ENCODE assay signal across 16 cellular contexts in genomic region chr1:91770675-91771074, GRCh38.
DNase-seq lines count a peak whose midpoint lies in the region; ATAC-seq, FAIRE-seq and TF ChIP-seq lines count a peak whose summit lies in the region.
"Had no signal": no experiment of that assay in that cellular context is flagged by ENCODE, and none has a peak within 500 bp of the region (broad histone marks: within the 10 kb centered on the region; RNA-seq: fewer than 3 reads in every experiment).

No MANE protein-coding gene starts in this region.

- peaks cover 1% of the 10 kb centered on the region; the same call in 1 of the 2 replicates for H3K4me1 ChIP-seq in IMR-90 (ENCODE audit: control insufficient read depth, insufficient read depth, low read length)
- peaks cover 25% of the 10 kb centered on the region for H3K4me1 ChIP-seq in ectodermal cell (ENCODE audit: control insufficient read depth, insufficient read depth, low read length)
- peaks cover 0 to 36% (median 14%) of the 10 kb centered on the region in 4 donors for H3K4me1 ChIP-seq in right lobe of liver
- peaks cover 10 to 19% of the 10 kb centered on the region in 2 donors for H3K4me1 ChIP-seq in neuronal stem cell (ENCODE audit: control insufficient read depth in 2 of 2, insufficient read depth in 1 of 2, low read depth in 1 of 2, low read length in 2 of 2)
- H3K4me1 ChIP-seq in heart right ventricle, result peaks cover 0 to 14% (median 0%) of the 10 kb centered on the region in 9 donors
- H3K4me1 ChIP-seq: HAP-1 had no signal

- no peak overlapping the region for H3K4ac ChIP-seq in IMR-90 (ENCODE audit: low read depth, low read length)
- no peak overlapping the region for H3K4ac ChIP-seq in neuronal stem cell (ENCODE audit: low read length)

- H4K8ac ChIP-seq in IMR-90 (ENCODE audit: low read depth in 2 of 2, low read length in 2 of 2) (no peak overlapping the region), neuronal stem cell (ENCODE audit: low read depth, low read length) (no peak overlapping the region)

- in situ Hi-C loops in IMR-90 (cut with MboI; ENCODE audit: low sequenced_read_pairs), result no loop called here

- H2BK15ac ChIP-seq in IMR-90 (ENCODE audit: low read depth, low read length), result 0 out of 3 replicates have a peak overlapping the region, but pooled peaks have one; percentile 36
- no peak overlapping the region for H2BK15ac ChIP-seq in neuronal stem cell (ENCODE audit: low read length)

- TF ChIP-seq CTCF in IMR-90 (conservative IDR thresholded peaks at IDR 0.05; ENCODE audit: low read depth, low read length), result no peak
- no peak for TF ChIP-seq CTCF in right lobe of liver (IDR thresholded peaks at IDR 0.05)
- no peak for TF ChIP-seq CTCF in heart right ventricle (IDR thresholded peaks at IDR 0.05)

- no peak overlapping the region for H2BK120ac ChIP-seq in IMR-90 (ENCODE audit: low read depth, low read length)
- no peak overlapping the region for H2BK120ac ChIP-seq in neuronal stem cell (ENCODE audit: low read depth, low read length)

- TF ChIP-seq RAD21 in IMR-90 (IDR thresholded peaks at IDR 0.05; ENCODE audit: low read length), result no peak

- H2BK12ac ChIP-seq in neuronal stem cell (ENCODE audit: low read length), result no peak overlapping the region

- no peak overlapping the region for H4K5ac ChIP-seq in IMR-90 (ENCODE audit: low read depth, low read length)

- H3K9ac ChIP-seq in IMR-90 (ENCODE audit: low read depth, low read length) (no peak overlapping the region), neuronal stem cell (ENCODE audit: low read depth, low read length, poor library complexity) (no peak overlapping the region)
- H3K9ac ChIP-seq: BLaER1 treated with 17β-estradiol and CSF1 and Interleukin-3, amounts not matched to agents 10 nM and 100 nM had no signal

- H3K14ac ChIP-seq in IMR-90 (replicated peaks; ENCODE audit: low read depth, low read length) (no peak overlapping the region), neuronal stem cell (ENCODE audit: low read length) (no peak overlapping the region)

- no peak overlapping the region for H3K23ac ChIP-seq in IMR-90 (ENCODE audit: low read depth, low read length)
- H3K23ac ChIP-seq in neuronal stem cell (ENCODE audit: low read depth, low read length, poor library complexity), result no peak overlapping the region

- H3K36me3 ChIP-seq in IMR-90 (ENCODE audit: control insufficient read depth, insufficient read depth, low read length), result no peaks in the 10 kb centered on the region
- H3K36me3 ChIP-seq in ectodermal cell (ENCODE audit: control insufficient read depth, insufficient read depth, low read length), result no peaks in the 10 kb centered on the region
- H3K36me3 ChIP-seq in right lobe of liver, result no peaks in the 10 kb centered on the region
- no peaks in the 10 kb centered on the region for H3K36me3 ChIP-seq in neuronal stem cell (replicated peaks in 1 of 2; ENCODE audit: control insufficient read depth in 2 of 2, insufficient read depth in 2 of 2, low read length in 2 of 2)
- peaks cover 0 to 4% (median 0%) of the 10 kb centered on the region in 9 donors for H3K36me3 ChIP-seq in heart right ventricle
- H3K36me3 ChIP-seq: HAP-1 had no signal

- no peak for ATAC-seq in IMR-90 (ENCODE audit: low read depth)
- peak in 2 of 4 donors; percentile 6 to 17 for ATAC-seq in right lobe of liver
- ATAC-seq in HG03354 (IDR thresholded peaks at IDR 0.05; ENCODE audit: poor library complexity, severe bottlenecking, unreplicated experiment), result no peak
- no peak for ATAC-seq in heart right ventricle

- CTCF ChIA-PET in IMR-90 (lab: Yijun Ruan, JAX), result no interaction called here

- H4K20me1 ChIP-seq in IMR-90 (ENCODE audit: insufficient read depth, low read length), result no peaks in the 10 kb centered on the region
- H4K20me1 ChIP-seq: BLaER1 treated with 17β-estradiol and CSF1 and Interleukin-3, amounts not matched to agents 10 nM and 100 nM had no signal

- POLR2A ChIA-PET in IMR-90 (lab: Charles Lee; ENCODE audit: unreplicated experiment), result no interaction called here

- no peak overlapping the region for H2AFZ ChIP-seq in IMR-90 (replicated peaks; ENCODE audit: low read length, poor library complexity)
- H2AFZ ChIP-seq in neuronal stem cell (ENCODE audit: low read length), result peak overlapping the region; percentile 26

- no peak overlapping the region for H2AK9ac ChIP-seq in IMR-90 (replicated peaks; ENCODE audit: low read depth, low read length, poor library complexity)

- DNase-seq in IMR-90, result no peak
- no peak for DNase-seq in right lobe of liver
- DNase-seq in neuronal stem cell (ENCODE audit: low spot score), result no peak
- DNase-seq in heart right ventricle, result no peak
- DNase-seq in GM19239 (ENCODE audit: insufficient read length, low spot score), result no peak
- no peak for DNase-seq in glomerular visceral epithelial cell (ENCODE audit: extremely low spot score)
- DNase-seq: ACHN; CD4-positive, CD25-positive, alpha-beta regulatory T cell; DMS53; GF-D8 had no signal

- no peak overlapping the region for H2BK20ac ChIP-seq in IMR-90 (ENCODE audit: low read depth, low read length)

- H3K79me1 ChIP-seq in IMR-90 (ENCODE audit: low read depth in 1 of 2, low read length in 2 of 2) (no peaks in the 10 kb centered on the region), neuronal stem cell (ENCODE audit: low read depth, low read length) (no peaks in the 10 kb centered on the region)

- H3K27me3 ChIP-seq in IMR-90 (ENCODE audit: control insufficient read depth, insufficient read depth, low read length) (no peaks in the 10 kb centered on the region), ectodermal cell (ENCODE audit: control insufficient read depth, insufficient read depth, low read length, poor library complexity, severe bottlenecking) (no peaks in the 10 kb centered on the region), right lobe of liver (no peaks in the 10 kb centered on the region), neuronal stem cell (ENCODE audit: control insufficient read depth in 3 of 3, insufficient read depth in 3 of 3, low read depth in 1 of 3, low read length in 3 of 3) (no peaks in the 10 kb centered on the region), heart right ventricle (no peaks in the 10 kb centered on the region)
- H3K27me3 ChIP-seq: BLaER1 treated with 17β-estradiol and CSF1 and Interleukin-3, amounts not matched to agents 10 nM and 100 nM had no signal

- no peak overlapping the region for H3K56ac ChIP-seq in IMR-90 (ENCODE audit: extremely low read depth, insufficient read depth, low read length)

- H3K18ac ChIP-seq in IMR-90 (ENCODE audit: low read depth, low read length) (no peak overlapping the region), neuronal stem cell (ENCODE audit: low read length) (no peak overlapping the region)

- no peak overlapping the region for H3K4me2 ChIP-seq in IMR-90 (ENCODE audit: low read depth, low read length)
- no peak overlapping the region for H3K4me2 ChIP-seq in neuronal stem cell (ENCODE audit: insufficient read depth, low read length, poor library complexity, severe bottlenecking)

- no peak overlapping the region for H3K4me3 ChIP-seq in IMR-90 (ENCODE audit: insufficient read depth, low read depth, low read length)
- no peak overlapping the region for H3K4me3 ChIP-seq in ectodermal cell (ENCODE audit: insufficient read depth, low read depth, low read length)
- no peak overlapping the region for H3K4me3 ChIP-seq in right lobe of liver
- no peak overlapping the region for H3K4me3 ChIP-seq in neuronal stem cell (ENCODE audit: low read length in 2 of 2)
- no peak overlapping the region for H3K4me3 ChIP-seq in heart right ventricle
- H3K4me3 ChIP-seq: BLaER1 treated with 17β-estradiol and CSF1 and Interleukin-3, amounts not matched to agents 10 nM and 100 nM; HAP-1 had no signal

- H3K27ac ChIP-seq in IMR-90 (ENCODE audit: insufficient read depth, low read length) (no peak overlapping the region), ectodermal cell (ENCODE audit: insufficient read depth, low read depth, low read length, poor library complexity, severe bottlenecking) (peak overlapping the region; percentile 16), right lobe of liver (peak overlapping the region in 2 of 3 donors; percentile 72 to 83), neuronal stem cell (replicated peaks; ENCODE audit: low read length) (no peak overlapping the region), heart right ventricle (no peak overlapping the region)

- peaks cover 3% of the 10 kb centered on the region; the same call in 1 of the 2 replicates for H3K9me1 ChIP-seq in IMR-90 (ENCODE audit: insufficient read depth, low read length)

- no peak for FAIRE-seq in GM19239 (lab: Jason Lieb, UNC)
- FAIRE-seq: H1, HTR-8/SVneo had no signal

- TF ChIP-seq POLR2A in IMR-90 (IDR thresholded peaks at IDR 0.05; ENCODE audit: low read depth, low read length) (no peak), right lobe of liver (IDR thresholded peaks at IDR 0.05) (no peak)

- dilution Hi-C loops in IMR-90 (cut with HindIII; ENCODE audit: low sequenced_read_pairs, unreplicated experiment), result no loop called here

- BruUV-seq in IMR-90 (replicated peaks; lab: Mats Ljungman, UMichigan), result no TSS peak

- intact Hi-C loops in IMR-90 (cut with micrococcal nuclease), result no loop called here
- intact Hi-C loops in right lobe of liver (cut with DNase I), result no loop called here
- intact Hi-C loops in heart right ventricle (cut with DNase I), result no loop called here

- H4K91ac ChIP-seq in IMR-90 (ENCODE audit: insufficient read depth, low read depth, low read length) (no peak overlapping the region), neuronal stem cell (ENCODE audit: low read depth, low read length, poor library complexity) (no peak overlapping the region)

- no peak overlapping the region for H2AK5ac ChIP-seq in IMR-90 (ENCODE audit: low read depth, low read length)
- H2AK5ac ChIP-seq in neuronal stem cell (ENCODE audit: low read depth, low read length), result no peak overlapping the region

- H2BK5ac ChIP-seq in IMR-90 (ENCODE audit: low read depth, low read length, poor library complexity, severe bottlenecking), result no peak overlapping the region
- H2BK5ac ChIP-seq in neuronal stem cell (ENCODE audit: low read length), result no peak overlapping the region

- WGBS in IMR-90 (ENCODE audit: extremely low coverage in 2 of 2, insufficient read length in 1 of 2), 2 experiments, result no CpG with 5 or more reads among the region's 1 CpG
- WGBS in ectodermal cell, 2 experiments, result 93% methylated on average over 1 of the region's 1 CpG
- 83% methylated on average over 1 of the region's 1 CpG for WGBS in right lobe of liver (ENCODE audit: insufficient coverage, low coverage, low lambda C conversion rate, missing lambda C conversion rate)
- no CpG with 5 or more reads among the region's 1 CpG for WGBS in neuronal stem cell (ENCODE audit: extremely low coverage in 2 of 2, insufficient read length in 2 of 2, insufficient replicate concordance in 1 of 2), 2 donors
- WGBS in heart right ventricle, 2 donors, result 97% methylated on average over 1 of the region's 1 CpG

- H3K9me3 ChIP-seq in IMR-90 (ENCODE audit: control insufficient read depth, insufficient read depth, low read length), result no peaks in the 10 kb centered on the region
- H3K9me3 ChIP-seq in ectodermal cell (ENCODE audit: control insufficient read depth, low read length), result no peaks in the 10 kb centered on the region
- H3K9me3 ChIP-seq in right lobe of liver, result no peaks in the 10 kb centered on the region
- H3K9me3 ChIP-seq in neuronal stem cell (replicated peaks in 1 of 2; ENCODE audit: control insufficient read depth in 2 of 2, insufficient read depth in 1 of 2, low read depth in 1 of 2, low read length in 2 of 2), result no peaks in the 10 kb centered on the region
- H3K9me3 ChIP-seq in heart right ventricle, result no peaks in the 10 kb centered on the region
- H3K9me3 ChIP-seq: HAP-1 had no signal

Comparison
In these comparisons a context has a peak if more than half of its experiments do, and no peak if none do; other contexts are left out.
1. H3K27ac ChIP-seq: peak in ectodermal cell (single experiment) and right lobe of liver (2 of 3); none in IMR-90 (single experiment), neuronal stem cell (single experiment) and heart right ventricle (0 of 10).